In the genomic region with DNA sequence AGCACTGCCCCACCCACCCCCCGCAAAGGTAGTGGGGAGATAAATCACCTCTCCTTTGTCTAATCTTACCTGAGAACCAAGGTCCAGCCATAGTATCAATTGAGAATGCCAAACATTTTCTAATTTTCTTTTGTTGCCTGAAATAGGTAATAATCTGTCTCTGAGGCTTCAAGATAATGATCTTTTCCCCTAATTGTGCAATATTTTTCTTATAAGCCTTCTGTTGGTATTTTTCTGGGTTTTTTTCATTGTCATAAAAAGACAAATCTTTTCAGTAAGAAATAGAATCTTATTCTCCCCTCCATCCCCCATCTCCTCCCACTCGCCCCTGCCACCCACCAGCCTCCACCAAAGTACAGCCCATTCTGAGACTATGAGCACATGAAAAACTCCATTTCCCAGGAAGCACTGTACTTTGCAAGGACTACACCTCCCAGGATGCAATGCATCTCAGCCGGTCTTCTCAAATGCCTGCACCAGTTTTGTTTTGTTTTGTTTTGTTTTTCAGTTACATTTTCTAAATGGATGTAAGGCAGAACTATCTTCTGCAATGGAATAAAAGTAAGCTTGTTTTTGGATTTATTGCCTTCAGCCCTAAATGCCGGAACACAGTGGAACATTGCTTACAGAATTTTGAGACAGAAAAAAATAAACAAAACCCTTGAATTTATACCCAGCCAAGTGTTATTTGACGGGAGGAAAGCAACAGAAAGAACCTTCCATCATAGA, we compare ENCODE assay signal across 8 cellular contexts.
DNase-seq lines count a peak whose midpoint lies in the region; ATAC-seq and TF ChIP-seq lines count a peak whose summit lies in the region.

No MANE protein-coding gene starts in this region.

- no peaks in the 10 kb centered on the region for H3K4me1 ChIP-seq in BLaER1
- H3K4me1 ChIP-seq in vagina = peaks cover 6% of the 10 kb centered on the region

- intact Hi-C loops in vagina (cut with DNase I) = no loop called here

- ATAC-seq in GM18870 (IDR thresholded peaks at IDR 0.05; ENCODE audit: unreplicated experiment) (peak; percentile 99), HG02973 (IDR thresholded peaks at IDR 0.05; ENCODE audit: unreplicated experiment) (peak; percentile 99)

- H3K4me3 ChIP-seq in BLaER1 (no peak overlapping the region), astrocyte of the spinal cord (ENCODE audit: low read depth, low read length) (peak overlapping the region; percentile 16), kidney epithelial cell (ENCODE audit: low read depth, low read length) (peak overlapping the region; percentile 20), vagina (peak overlapping the region; percentile 26 to 28)

- peak overlapping the region; percentile 28 for H3K4me2 ChIP-seq in BLaER1

- H3K27ac ChIP-seq in BLaER1 (no peak overlapping the region), vagina (no peak overlapping the region)

- TF ChIP-seq POLR2A in vagina (IDR thresholded peaks at IDR 0.05) = no peak

- H3K9me3 ChIP-seq in BLaER1 (no peaks in the 10 kb centered on the region), vagina (no peaks in the 10 kb centered on the region)

- no peaks in the 10 kb centered on the region for H4K20me1 ChIP-seq in BLaER1

- TF ChIP-seq CTCF in astrocyte of the spinal cord (IDR thresholded peaks at IDR 0.05; ENCODE audit: low read depth, low read length) (no peak), kidney epithelial cell (IDR thresholded peaks at IDR 0.05; ENCODE audit: insufficient read depth, low read length, poor library complexity, severe bottlenecking) (no peak), vagina (IDR thresholded peaks at IDR 0.05) (no peak)

- no peak overlapping the region for H3K9ac ChIP-seq in BLaER1

- no peaks in the 10 kb centered on the region for H3K36me3 ChIP-seq in BLaER1
- no peaks in the 10 kb centered on the region for H3K36me3 ChIP-seq in kidney epithelial cell (ENCODE audit: control insufficient read depth, insufficient read depth, low read length)
- no peaks in the 10 kb centered on the region for H3K36me3 ChIP-seq in vagina

- in situ Hi-C loops in astrocyte of the spinal cord (cut with HindIII; ENCODE audit: low sequenced_read_pairs) = no loop called here

- no peaks in the 10 kb centered on the region for H3K27me3 ChIP-seq in BLaER1
- no peaks in the 10 kb centered on the region for H3K27me3 ChIP-seq in kidney epithelial cell (ENCODE audit: control insufficient read depth, insufficient read depth, low read length)
- no peaks in the 10 kb centered on the region for H3K27me3 ChIP-seq in vagina

- DNase-seq in NCI-H748 (lab: John Stamatoyannopoulos, UW; ENCODE audit: unreplicated experiment) = peak; percentile 80
- DNase-seq in astrocyte of the spinal cord (ENCODE audit: low read depth, low spot score) = peak; percentile 9
- no peak for DNase-seq in kidney epithelial cell (ENCODE audit: low read depth)
- DNase-seq in vagina (ENCODE audit: extremely low spot score in 2 of 2) = no peak
- no peak for DNase-seq in NCI-H1930 (lab: John Stamatoyannopoulos, UW)

Comparison
In these comparisons a context has a peak if more than half of its experiments do, and no peak if none do; other contexts are left out.
1. DNase-seq: peak in NCI-H748 (single experiment) and astrocyte of the spinal cord (single experiment); none in kidney epithelial cell (single experiment), vagina (0 of 2) and NCI-H1930 (0 of 2).